19 cellular contexts compared by ENCODE assay signal in the genomic region with DNA sequence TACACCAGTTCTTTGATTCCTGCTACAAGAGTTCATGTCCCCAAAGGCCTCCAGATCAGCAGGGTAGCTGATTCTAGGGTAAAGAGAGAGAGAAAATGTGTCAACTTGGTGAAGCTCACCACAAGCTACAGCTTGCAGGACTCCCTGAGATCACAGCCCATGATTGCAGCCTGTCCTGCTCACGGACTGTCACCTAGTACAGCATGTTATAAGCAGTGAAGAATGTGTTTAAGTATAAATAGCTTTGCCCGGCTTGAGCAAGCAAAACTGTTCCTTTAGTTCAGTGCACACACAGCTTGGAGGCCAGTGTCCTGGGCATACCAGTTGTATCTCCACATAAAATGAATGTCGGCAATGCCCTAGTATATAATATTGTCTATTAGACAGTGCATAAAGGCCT.
DNase-seq lines count a peak whose midpoint lies in the region; ATAC-seq, FAIRE-seq and TF ChIP-seq lines count a peak whose summit lies in the region.
"Had no signal": no experiment of that assay in that cellular context is flagged by ENCODE, and none has a peak within 500 bp of the region (broad histone marks: within the 10 kb centered on the region; RNA-seq: fewer than 3 reads in every experiment).

No MANE protein-coding gene starts in this region.

- no peak overlapping the region for H2BK5ac ChIP-seq in H1 (ENCODE audit: low read depth, low read length)

- H3K27ac ChIP-seq in H1 (ENCODE audit: low read depth, low read length) = no peak overlapping the region
- H3K27ac ChIP-seq: A549, colonic mucosa, SJSA1, uterus had no signal

- no peaks in the 10 kb centered on the region for H3K23me2 ChIP-seq in H1 (ENCODE audit: low read depth, low read length)

- no peak overlapping the region for H3K4me2 ChIP-seq in H1 (ENCODE audit: insufficient read depth in 1 of 2, low read depth in 2 of 2, low read length in 2 of 2)
- H3K4me2 ChIP-seq: A549 had no signal

- H3K4me1 ChIP-seq in H1 (replicated peaks in 1 of 4; ENCODE audit: control insufficient read depth in 3 of 4, insufficient read depth in 4 of 4, low read length in 3 of 4) = peaks cover 0 to 7% (median 2%) of the 10 kb centered on the region in 4 experiments; a peak in 2 of 7 replicates
- H3K4me1 ChIP-seq: A549, colonic mucosa, HAP-1, SJSA1, uterus had no signal

- DNase-seq in Right ventricle myocardium inferior (ENCODE audit: missing footprints) (no peak), cardiac septum (ENCODE audit: low spot score) (no peak), H1 (ENCODE audit: low read depth in 1 of 2, low spot score in 2 of 2) (no peak), kidney tubule cell (ENCODE audit: low spot score) (peak; percentile 13), superior temporal gyrus (ENCODE audit: extremely low spot score) (peak; percentile 35), D721Med (ENCODE audit: insufficient read length, low spot score) (no peak), 8988T (no peak)
- DNase-seq: activated CD4-positive, CD25-positive, alpha-beta regulatory T cell treated with anti-CD3 and anti-CD28 coated beads, Interleukin-2, amount 50 U/mL, for 72 hours; activated effector memory CD4-positive, alpha-beta T cell treated with Interleukin-2 at 50 U/mL for 16 hours; colonic mucosa; DMS53; naive thymus-derived CD8-positive, alpha-beta T cell; NCI-H510A treated with DMSO at 0.1 percent for 48 hours; uterus had no signal

- peak overlapping the region; percentile 34; the same call in 1 of the 2 replicates for H2AFZ ChIP-seq in H1 (ENCODE audit: low read length)

- WGBS in H1 (ENCODE audit: extremely low coverage in 1 of 2, insufficient coverage in 1 of 2, insufficient read length in 1 of 2, insufficient replicate concordance in 2 of 2, low coverage in 1 of 2, low lambda C conversion rate in 2 of 2, missing lambda C conversion rate in 1 of 2), 2 experiments = 95% methylated on average over 3 of the region's 3 CpGs; no CpG with 5 or more reads in 1 of the 2 experiments

- no peak overlapping the region for H2BK120ac ChIP-seq in H1 (replicated peaks; ENCODE audit: low read depth, low read length)

- no peak for TF ChIP-seq RAD21 in H1 (IDR thresholded peaks at IDR 0.05 in 1 of 2, conservative IDR thresholded peaks at IDR 0.05 in 1 of 2; ENCODE audit: low read depth in 2 of 2, low read length in 2 of 2)

- TF ChIP-seq CTCF in H1 (IDR thresholded peaks at IDR 0.05; ENCODE audit: control extremely low read depth in 1 of 3, insufficient read depth in 1 of 3, low read depth in 1 of 3, low read length in 3 of 3) (no peak), D721Med (IDR thresholded peaks at IDR 0.05; ENCODE audit: insufficient read depth, missing control alignments) (no peak)

- no peak overlapping the region for H2BK12ac ChIP-seq in H1 (ENCODE audit: low read depth, low read length)

- no peak overlapping the region for H4K8ac ChIP-seq in H1 (ENCODE audit: extremely low read depth, insufficient read depth, low read length)

- H4K91ac ChIP-seq in H1 (replicated peaks; ENCODE audit: insufficient read length, low read length) = no peak overlapping the region

- H3K27me3 ChIP-seq in H1 (replicated peaks in 1 of 4; ENCODE audit: control insufficient read depth in 3 of 4, extremely low read depth in 1 of 4, insufficient read depth in 3 of 4, low read length in 3 of 4) = no peaks in the 10 kb centered on the region
- H3K27me3 ChIP-seq: colonic mucosa, SJSA1, uterus had no signal

- H3K9ac ChIP-seq in H1 (replicated peaks in 1 of 4; ENCODE audit: extremely low read depth in 1 of 4, low read depth in 3 of 4, low read length in 3 of 4) = no peak overlapping the region

- no peak overlapping the region for H3K23ac ChIP-seq in H1 (ENCODE audit: insufficient read length)

- H3K14ac ChIP-seq in H1 (ENCODE audit: insufficient read length) = no peak overlapping the region

- H2AK5ac ChIP-seq in H1 (ENCODE audit: low read depth, low read length) = no peak overlapping the region

- no peak overlapping the region for H3K4me3 ChIP-seq in H1 (ENCODE audit: extremely low read depth in 1 of 4, insufficient read depth in 2 of 4, low read depth in 3 of 4, low read length in 4 of 4)
- H3K4me3 ChIP-seq: A549, colonic mucosa, HAP-1, SJSA1, uterus had no signal

- no peaks in the 10 kb centered on the region for H3K9me3 ChIP-seq in H1 (ENCODE audit: insufficient read depth in 2 of 2, low read depth in 1 of 2, low read length in 1 of 2)
- H3K9me3 ChIP-seq: A549, colonic mucosa, HAP-1, SJSA1, uterus had no signal

- H3K79me1 ChIP-seq in H1 (ENCODE audit: low read depth, low read length) = no peaks in the 10 kb centered on the region

- intact Hi-C loops in Right ventricle myocardium inferior (cut with DNase I) (no loop called here), cardiac septum (cut with DNase I) (no loop called here)

- POLR2A ChIA-PET in H1 (lab: Charles Lee; ENCODE audit: partially characterized antibody) = no interaction called here

- H3K56ac ChIP-seq in H1 (replicated peaks; ENCODE audit: insufficient read length, low read depth, low read length) = no peak overlapping the region

- H3K79me2 ChIP-seq in H1 (ENCODE audit: control insufficient read depth in 1 of 2, insufficient read depth in 2 of 2, low read length in 2 of 2) = no peaks in the 10 kb centered on the region

- ATAC-seq in Right ventricle myocardium inferior (peak; percentile 88), GM21528 (IDR thresholded peaks at IDR 0.05; ENCODE audit: low FRiP score, unreplicated experiment) (no peak)
- ATAC-seq: A549; naive thymus-derived CD8-positive, alpha-beta T cell had no signal

- H2BK20ac ChIP-seq in H1 (ENCODE audit: low read length) = no peak overlapping the region

- no peak for TF ChIP-seq EP300 in H1 (IDR thresholded peaks at IDR 0.05; ENCODE audit: borderline replicate concordance in 1 of 2, low read depth in 2 of 2, low read length in 2 of 2)

- H4K5ac ChIP-seq in H1 (ENCODE audit: insufficient read length, low read depth, low read length) = no peak overlapping the region

- CTCF ChIA-PET in H1 (lab: Charles Lee; ENCODE audit: partially characterized antibody) = interaction anchor here (0.8 kb wide), 1 partner anchor 8 kb away, joined by 4 read pairs; no protein-coding TSS in a partner anchor

- FAIRE-seq in H1 (lab: Jason Lieb, UNC) (no peak), D721Med (lab: Jason Lieb, UNC) (no peak)
- FAIRE-seq: A549, GM18507 had no signal

- no peaks in the 10 kb centered on the region for H4K20me1 ChIP-seq in H1 (replicated peaks in 1 of 2; ENCODE audit: control insufficient read depth in 1 of 2, insufficient read depth in 2 of 2, low read length in 2 of 2)

- H3K4ac ChIP-seq in H1 (replicated peaks; ENCODE audit: insufficient read length, low read depth, low read length) = no peak overlapping the region

- no peak for TF ChIP-seq POLR2A in H1 (IDR thresholded peaks at IDR 0.05; ENCODE audit: control extremely low read depth in 1 of 2, low read depth in 2 of 2, low read length in 2 of 2)

- H2BK15ac ChIP-seq in H1 (ENCODE audit: low read length) = no peak overlapping the region

- no peaks in the 10 kb centered on the region for H3K36me3 ChIP-seq in H1 (ENCODE audit: control insufficient read depth in 2 of 4, insufficient read depth in 4 of 4, low read length in 3 of 4)
- H3K36me3 ChIP-seq: colonic mucosa, HAP-1, SJSA1, uterus had no signal

- H3K18ac ChIP-seq in H1 (ENCODE audit: extremely low read depth, low read length) = no peak overlapping the region

TF ChIP-seq in H1, 55 proteins besides CTCF, POLR2A, EP300 and RAD21:
- TF ChIP-seq TBP (IDR thresholded peaks at IDR 0.05; ENCODE audit: low read depth, low read length) (no peak), FOSL1 (IDR thresholded peaks at IDR 0.05; ENCODE audit: insufficient read depth, low read depth, low read length) (no peak), EZH2 (IDR thresholded peaks at IDR 0.05; ENCODE audit: low read depth, low read length, severe bottlenecking) (no peak), CREB1 (IDR thresholded peaks at IDR 0.05) (no peak), SIN3A (conservative IDR thresholded peaks at IDR 0.05 in 1 of 2, IDR thresholded peaks at IDR 0.05 in 1 of 2; ENCODE audit: low read depth in 1 of 2, low read length in 2 of 2) (no peak), SRF (IDR thresholded peaks at IDR 0.05; ENCODE audit: low read depth, low read length) (no peak), POLR2AphosphoS5 (IDR thresholded peaks at IDR 0.05; ENCODE audit: low read depth, low read length) (no peak), YY1 (IDR thresholded peaks at IDR 0.05; ENCODE audit: low read depth, low read length) (no peak), SUZ12 (IDR thresholded peaks at IDR 0.05; ENCODE audit: low read length) (no peak), NANOG (IDR thresholded peaks at IDR 0.05; ENCODE audit: insufficient read depth, low read depth, low read length, poor library complexity, severe bottlenecking) (no peak), CTBP2 (IDR thresholded peaks at IDR 0.05; ENCODE audit: borderline replicate concordance, insufficient read depth, insufficient read length, low read length) (no peak), CBX5 (IDR thresholded peaks at IDR 0.05; ENCODE audit: low read depth, low read length) (no peak), SP1 (IDR thresholded peaks at IDR 0.05; ENCODE audit: low read depth, low read length) (no peak), EGR1 (IDR thresholded peaks at IDR 0.05; ENCODE audit: borderline replicate concordance, low read depth, low read length) (no peak), CEBPB (IDR thresholded peaks at IDR 0.05; ENCODE audit: low read depth, low read length) (no peak), PHF8 (conservative IDR thresholded peaks at IDR 0.05; ENCODE audit: low read depth, low read length) (no peak), BRCA1 (IDR thresholded peaks at IDR 0.05; ENCODE audit: low read depth, low read length) (no peak)
- TF ChIP-seq, protein P1, sequence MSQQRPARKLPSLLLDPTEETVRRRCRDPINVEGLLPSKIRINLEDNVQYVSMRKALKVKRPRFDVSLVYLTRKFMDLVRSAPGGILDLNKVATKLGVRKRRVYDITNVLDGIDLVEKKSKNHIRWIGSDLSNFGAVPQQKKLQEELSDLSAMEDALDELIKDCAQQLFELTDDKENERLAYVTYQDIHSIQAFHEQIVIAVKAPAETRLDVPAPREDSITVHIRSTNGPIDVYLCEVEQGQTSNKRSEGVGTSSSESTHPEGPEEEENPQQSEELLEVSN (IDR thresholded peaks at IDR 0.05) = no peak

Comparison
In these comparisons a context has a peak if more than half of its experiments do, and no peak if none do; other contexts are left out.
1. DNase-seq: peak in kidney tubule cell (single experiment) and superior temporal gyrus (single experiment); none in Right ventricle myocardium inferior (single experiment), cardiac septum (single experiment), H1 (0 of 2), D721Med (single experiment) and 8988T (single experiment).